In the genomic region with DNA sequence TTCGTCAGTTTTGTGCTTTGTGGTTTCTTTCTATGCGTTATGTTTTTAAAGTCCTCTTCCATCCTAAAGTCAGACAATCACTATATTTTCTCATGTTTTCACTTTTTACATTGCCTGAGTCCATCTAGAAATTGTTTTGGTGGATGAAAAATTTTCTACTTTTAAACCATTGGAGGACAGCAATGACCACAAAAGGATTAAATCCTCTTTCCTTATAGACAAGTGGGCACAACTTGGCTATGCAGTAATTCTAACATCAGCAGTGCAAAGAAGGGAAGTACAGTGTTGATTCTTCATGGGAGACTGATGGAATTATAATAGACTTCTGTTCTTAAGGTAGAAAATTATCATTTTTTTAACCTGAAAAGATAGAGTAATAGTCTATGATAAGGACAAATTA, we compare ENCODE assay signal across 23 cellular contexts.
"Had no signal": no experiment of that assay in that cellular context is flagged by ENCODE, and none has a peak within 500 bp of the region (broad histone marks: within the 10 kb centered on the region; RNA-seq: fewer than 3 reads in every experiment).

No MANE protein-coding gene starts in this region.

- ATAC-seq: foreskin keratinocyte; left colon; natural killer cell; sciatic nerve; stimulated activated effector memory CD8-positive, alpha-beta T cell treated with anti-CD3 and anti-CD28 coated beads, Interleukin-12 subunit alpha, Interleukin-12 subunit beta, amount 100 ng/mL, for 72 hours had no signal

- H3K27me3 Mint-ChIP-seq: brain had no signal

- H3K9me3 ChIP-seq: ascending aorta, esophagus muscularis mucosa, tibial artery had no signal

- DNase-seq: activated CD4-positive, alpha-beta T cell treated with anti-CD3 and anti-CD28 coated beads for 4 hours; activated CD4-positive, alpha-beta T cell treated with anti-CD3 and anti-CD28 coated beads, Interleukin-2, amount 50 U/mL, for 48 hours; activated CD8-positive, alpha-beta memory T cell treated with anti-CD3 and anti-CD28 coated beads for 24 hours; activated effector memory CD4-positive, alpha-beta T cell treated with Interleukin-2 at 50 U/mL for 16 hours; activated naive CD4-positive, alpha-beta T cell treated with Interleukin-2 at 50 U/mL for 16 hours; foreskin keratinocyte; islet precursor cell; left colon; mesendoderm; natural killer cell; stimulated activated CD4-positive, alpha-beta T cell treated with anti-CD3 and anti-CD28 coated beads, Interleukin-12 subunit alpha, Interleukin-12 subunit beta, amount 100 ng/mL, for 4 hours; stimulated activated CD4-positive, alpha-beta T cell treated with anti-CD3 and anti-CD28 coated beads, Interleukin-4, amount 100 ng/mL, for 24 hours; tibial artery had no signal

- H3K4me1 ChIP-seq: foreskin keratinocyte had no signal

- H3K36me3 ChIP-seq: ascending aorta, esophagus muscularis mucosa, tibial artery had no signal

- H3K27ac Mint-ChIP-seq: activated naive CD8-positive, alpha-beta T cell; brain; natural killer cell; stimulated activated effector memory CD8-positive, alpha-beta T cell treated with anti-CD3 and anti-CD28 coated beads, Interleukin-12 subunit alpha, Interleukin-12 subunit beta, amount 100 ng/mL, for 72 hours; stimulated activated naive CD8-positive, alpha-beta T cell treated with anti-CD3 and anti-CD28 coated beads, Interleukin-15, Interleukin-2, amounts not matched to agents 100 ng/mL and 50 ng/mL, for 24 hours had no signal

- H3K9me3 Mint-ChIP-seq: natural killer cell; stimulated activated effector memory CD8-positive, alpha-beta T cell treated with anti-CD3 and anti-CD28 coated beads, Interleukin-12 subunit alpha, Interleukin-12 subunit beta, amount 100 ng/mL, for 72 hours; stimulated activated naive CD8-positive, alpha-beta T cell treated with anti-CD3 and anti-CD28 coated beads, Interleukin-15, Interleukin-2, amounts not matched to agents 100 ng/mL and 50 ng/mL, for 24 hours had no signal

- H3K27me3 ChIP-seq: ascending aorta, esophagus muscularis mucosa, tibial artery had no signal

- H3K4me3 Mint-ChIP-seq: activated naive CD8-positive, alpha-beta T cell; brain; natural killer cell; stimulated activated effector memory CD8-positive, alpha-beta T cell treated with anti-CD3 and anti-CD28 coated beads, Interleukin-12 subunit alpha, Interleukin-12 subunit beta, amount 100 ng/mL, for 72 hours; stimulated activated naive CD8-positive, alpha-beta T cell treated with anti-CD3 and anti-CD28 coated beads, Interleukin-15, Interleukin-2, amounts not matched to agents 100 ng/mL and 50 ng/mL, for 24 hours had no signal

- H3K36me3 Mint-ChIP-seq: activated naive CD8-positive, alpha-beta T cell; brain; natural killer cell; stimulated activated effector memory CD8-positive, alpha-beta T cell treated with anti-CD3 and anti-CD28 coated beads, Interleukin-12 subunit alpha, Interleukin-12 subunit beta, amount 100 ng/mL, for 72 hours had no signal

- H3K27ac ChIP-seq: esophagus muscularis mucosa, foreskin keratinocyte, skin epidermis, tibial artery, VCaP had no signal

- H3K4me1 Mint-ChIP-seq: natural killer cell; stimulated activated effector memory CD8-positive, alpha-beta T cell treated with anti-CD3 and anti-CD28 coated beads, Interleukin-12 subunit alpha, Interleukin-12 subunit beta, amount 100 ng/mL, for 72 hours had no signal

- H3K4me3 ChIP-seq: ascending aorta, esophagus muscularis mucosa, lung, skin epidermis, tibial artery had no signal
